ENCODE assay signal across 15 cellular contexts in genomic region chr3:94967196-94967595, GRCh38.
DNase-seq lines count a peak whose midpoint lies in the region; ATAC-seq and TF ChIP-seq lines count a peak whose summit lies in the region.
"Had no signal": no experiment of that assay in that cellular context is flagged by ENCODE, and none has a peak within 500 bp of the region (broad histone marks: within the 10 kb centered on the region; RNA-seq: fewer than 3 reads in every experiment).

No MANE protein-coding gene starts in this region.

- no peak overlapping the region for H3K4me3 ChIP-seq in heart right ventricle
- no peak overlapping the region for H3K4me3 ChIP-seq in psoas muscle
- H3K4me3 ChIP-seq: A549 had no signal

- H3K27me3 ChIP-seq in heart right ventricle (no peaks in the 10 kb centered on the region), psoas muscle (ENCODE audit: insufficient read depth in 3 of 3, low read length in 2 of 3) (peaks cover 0 to 2% (median 0%) of the 10 kb centered on the region in 3 donors)
- H3K27me3 ChIP-seq: BE2C had no signal

- H3K36me3 ChIP-seq in heart right ventricle (no peaks in the 10 kb centered on the region), psoas muscle (ENCODE audit: insufficient read depth in 1 of 2, low read depth in 1 of 2) (no peaks in the 10 kb centered on the region)
- H3K36me3 ChIP-seq: BE2C had no signal

- peaks cover 4% of the 10 kb centered on the region for H3K4me1 Mint-ChIP-seq in nephron progenitor cell
- H3K4me1 Mint-ChIP-seq: CD4-positive, alpha-beta memory T cell had no signal

- H3K27me3 Mint-ChIP-seq in nephron progenitor cell (ENCODE audit: low read depth, poor library complexity): no peaks in the 10 kb centered on the region
- H3K27me3 Mint-ChIP-seq: CD4-positive, alpha-beta memory T cell had no signal

- H3K36me3 Mint-ChIP-seq in nephron progenitor cell (ENCODE audit: low read depth): no peaks in the 10 kb centered on the region
- H3K36me3 Mint-ChIP-seq: CD4-positive, alpha-beta memory T cell had no signal

- WGBS in heart right ventricle, 2 donors: 39 to 68% methylated on average over 2 of the region's 2 CpGs
- WGBS in psoas muscle, 3 donors: 77 to 86% (median 85%) methylated on average over 2 of the region's 2 CpGs

- intact Hi-C loops in heart right ventricle (cut with DNase I) (no loop called here), psoas muscle (cut with DNase I) (no loop called here)

- H3K4me3 Mint-ChIP-seq in nephron progenitor cell: no peak overlapping the region
- H3K4me3 Mint-ChIP-seq: CD4-positive, alpha-beta memory T cell had no signal

- DNase-seq in H4 (ENCODE audit: low spot score) (peak; percentile 69), amniotic epithelial cell (ENCODE audit: low read depth) (peak; percentile 63), heart right ventricle (no peak), nephron progenitor cell (no peak), SW 1271 (lab: John Stamatoyannopoulos, UW) (no peak), NCI-H2107 treated with DMSO at 0.1 percent for 48 hours (lab: John Stamatoyannopoulos, UW; ENCODE audit: unreplicated experiment) (no peak), psoas muscle (no peak)
- DNase-seq: BE2C; CD4-positive, alpha-beta memory T cell; GF-D8 had no signal

- H3K9me3 ChIP-seq in heart right ventricle (peaks cover 0 to 12% (median 0%) of the 10 kb centered on the region in 11 donors), psoas muscle (peaks cover 12% of the 10 kb centered on the region)
- H3K9me3 ChIP-seq: A549, BE2C had no signal

- H3K27ac Mint-ChIP-seq in nephron progenitor cell: peak overlapping the region; percentile 12
- H3K27ac Mint-ChIP-seq: CD4-positive, alpha-beta memory T cell had no signal

- no peaks in the 10 kb centered on the region for H3K4me1 ChIP-seq in heart right ventricle
- no peaks in the 10 kb centered on the region for H3K4me1 ChIP-seq in psoas muscle
- H3K4me1 ChIP-seq: A549, BE2C had no signal

- peak in 5 of 8 donors; percentile 38 to 90 (median 71) for ATAC-seq in heart right ventricle
- ATAC-seq in esophagus mucosa: no peak
- ATAC-seq in psoas muscle: no peak
- ATAC-seq: A549, HCT116 had no signal

- H3K27ac ChIP-seq in heart right ventricle (peak overlapping the region in 1 of 10 donors; percentile 41), psoas muscle (no peak overlapping the region)
- H3K27ac ChIP-seq: A549, C4-2B, HL-60 had no signal

- TF ChIP-seq CTCF in heart right ventricle (IDR thresholded peaks at IDR 0.05) (no peak), nephron progenitor cell (IDR thresholded peaks at IDR 0.05) (no peak), psoas muscle (IDR thresholded peaks at IDR 0.05) (no peak)

- H3K9me3 Mint-ChIP-seq in nephron progenitor cell: no peaks in the 10 kb centered on the region

Comparison
In these comparisons a context has a peak if more than half of its experiments do, and no peak if none do; other contexts are left out.
1. DNase-seq: peak in H4 (single experiment) and amniotic epithelial cell (single experiment); none in heart right ventricle (0 of 2), nephron progenitor cell (single experiment), SW 1271 (0 of 2), NCI-H2107 treated with DMSO at 0.1 percent for 48 hours (single experiment) and psoas muscle (0 of 2).
2. ATAC-seq: peak in heart right ventricle (5 of 8); none in esophagus mucosa (single experiment) and psoas muscle (0 of 4).